ENCODE assay signal across 16 cellular contexts in genomic region chr1:40906781-40907400, GRCh38.
"Had no signal": no experiment of that assay in that cellular context is flagged by ENCODE, and none has a peak within 500 bp of the region (broad histone marks: within the 10 kb centered on the region; RNA-seq: fewer than 3 reads in every experiment).

No MANE protein-coding gene starts in this region.

- H3K9me3 ChIP-seq: lower lobe of right lung, psoas muscle, sigmoid colon, spleen had no signal

- H3K9me3 Mint-ChIP-seq: neural crest cell; stimulated activated effector memory CD8-positive, alpha-beta T cell treated with anti-CD3 and anti-CD28 coated beads, Interleukin-12 subunit alpha, Interleukin-12 subunit beta, amount 100 ng/mL, for 72 hours had no signal

- H3K4me1 ChIP-seq: lower lobe of right lung, psoas muscle, sigmoid colon had no signal

- H3K27me3 ChIP-seq: brain microvascular endothelial cell, sigmoid colon, spleen had no signal

- H3K4me1 Mint-ChIP-seq: stimulated activated effector memory CD8-positive, alpha-beta T cell treated with anti-CD3 and anti-CD28 coated beads, Interleukin-12 subunit alpha, Interleukin-12 subunit beta, amount 100 ng/mL, for 72 hours had no signal

- H3K36me3 ChIP-seq: brain microvascular endothelial cell, lower lobe of right lung, sigmoid colon, spleen had no signal

- H3K36me3 Mint-ChIP-seq: stimulated activated effector memory CD8-positive, alpha-beta T cell treated with anti-CD3 and anti-CD28 coated beads, Interleukin-12 subunit alpha, Interleukin-12 subunit beta, amount 100 ng/mL, for 72 hours had no signal

- H3K27ac ChIP-seq: brain microvascular endothelial cell, lower lobe of right lung, psoas muscle, sigmoid colon, spleen had no signal

- ATAC-seq: left colon; lower lobe of right lung; psoas muscle; stimulated activated effector memory CD8-positive, alpha-beta T cell treated with anti-CD3 and anti-CD28 coated beads, Interleukin-12 subunit alpha, Interleukin-12 subunit beta, amount 100 ng/mL, for 72 hours had no signal

- H3K4me3 Mint-ChIP-seq: neural crest cell; stimulated activated effector memory CD8-positive, alpha-beta T cell treated with anti-CD3 and anti-CD28 coated beads, Interleukin-12 subunit alpha, Interleukin-12 subunit beta, amount 100 ng/mL, for 72 hours had no signal

- H3K4me3 ChIP-seq: lower lobe of right lung, psoas muscle, sigmoid colon, spleen had no signal

- DNase-seq: activated CD4-positive, alpha-beta T cell treated with anti-CD3 and anti-CD28 coated beads, Interleukin-2, amount 50 U/mL, for 4 hours; activated CD4-positive, CD25-positive, alpha-beta regulatory T cell treated with anti-CD3 and anti-CD28 coated beads, Interleukin-2, amount 50 U/mL, for 72 hours; activated naive CD4-positive, alpha-beta T cell; activated T-cell treated with anti-CD3 and anti-CD28 coated beads for 4 hours; anterior cingulate cortex; brain microvascular endothelial cell; erythroblast; left colon; lower lobe of right lung; midbrain; psoas muscle; sigmoid colon; spleen; T1000 had no signal
